ENCODE assay signal across 28 cellular contexts in the genomic region with DNA sequence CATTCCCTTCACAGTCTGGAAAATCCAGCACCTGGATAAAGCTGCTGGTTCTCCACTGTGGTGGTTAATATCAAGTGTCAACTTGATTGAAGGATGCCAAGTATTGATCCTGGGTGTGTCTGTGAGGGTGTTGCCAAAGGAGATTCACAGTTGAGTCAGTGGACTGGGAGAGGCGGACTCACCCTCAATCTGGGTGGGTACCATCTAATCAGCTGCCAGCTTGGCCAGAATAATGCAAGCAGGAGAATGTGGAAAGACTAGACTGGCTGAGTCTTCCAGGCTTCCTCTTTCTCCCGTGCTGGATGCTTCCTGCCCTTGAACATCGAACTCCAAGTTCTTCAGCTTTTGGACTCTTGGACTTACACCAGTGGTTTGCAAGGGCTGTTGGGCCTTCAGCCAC. TPM values are rescaled to one million over a fixed set of nuclear protein-coding genes. Genes with fewer than 3 reads are reported as not detected.
"Had no signal": no experiment of that assay in that cellular context is flagged by ENCODE, and none has a peak within 500 bp of the region (broad histone marks: within the 10 kb centered on the region; RNA-seq: fewer than 3 reads in every experiment).

No MANE protein-coding gene starts in this region.

- H3K27me3 ChIP-seq: ascending aorta, breast epithelium, dorsolateral prefrontal cortex, esophagus muscularis mucosa, gastroesophageal sphincter, heart right ventricle had no signal

- H3K4me1 ChIP-seq: ascending aorta, breast epithelium, esophagus muscularis mucosa, gastroesophageal sphincter had no signal

- H3K4me3 ChIP-seq: ascending aorta, breast epithelium, coronary artery, dorsolateral prefrontal cortex, esophagus muscularis mucosa, gastroesophageal sphincter, heart right ventricle had no signal

- H3K9me3 ChIP-seq: ascending aorta, breast epithelium, esophagus muscularis mucosa, gastroesophageal sphincter, heart right ventricle had no signal

- H3K36me3 ChIP-seq: ascending aorta, breast epithelium had no signal

- ATAC-seq: activated naive CD4-positive, alpha-beta T cell treated with anti-CD3 and anti-CD28 coated beads, Interleukin-2, amount 50 U/mL, for 72 hours; activated T-cell treated with anti-CD3 and anti-CD28 coated beads, Interleukin-2, amount 50 U/mL, for 72 hours; gastroesophageal sphincter; heart right ventricle had no signal

- DNase-seq: activated CD4-positive, alpha-beta memory T cell treated with anti-CD3 and anti-CD28 coated beads, Interleukin-2, amount 10 ng/mL, durations not matched to agents 7 days and 5 days; activated CD4-positive, alpha-beta T cell treated with anti-CD3 and anti-CD28 coated beads for 1 hour; activated CD4-positive, alpha-beta T cell treated with anti-CD3 and anti-CD28 coated beads for 4 hours; activated CD4-positive, alpha-beta T cell treated with anti-CD3 and anti-CD28 coated beads, Interleukin-2, amount 10 ng/mL, durations not matched to agents 7 days and 5 days; activated CD4-positive, alpha-beta T cell treated with anti-CD3 and anti-CD28 coated beads, Interleukin-2, amount 50 U/mL, for 4 hours; activated CD4-positive, CD25-positive, alpha-beta regulatory T cell; activated CD8-positive, alpha-beta memory T cell treated with anti-CD3 and anti-CD28 coated beads, Interleukin-2, amount 50 U/mL, for 48 hours; activated gamma-delta T cell; activated naive CD4-positive, alpha-beta T cell; activated naive CD4-positive, alpha-beta T cell treated with anti-CD3 and anti-CD28 coated beads, Interleukin-2, amount 10 ng/mL, durations not matched to agents 7 days and 5 days; activated naive CD8-positive, alpha-beta T cell treated with anti-CD3 and anti-CD28 coated beads, Interleukin-2, amount 10 ng/mL, durations not matched to agents 7 days and 5 days; activated T-cell treated with anti-CD3 and anti-CD28 coated beads for 4 hours; activated T-cell treated with anti-CD3 and anti-CD28 coated beads, Interleukin-2, amount 50 U/mL, for 24 hours; activated T-cell treated with anti-CD3 and anti-CD28 coated beads, Interleukin-2, amount 50 U/mL, for 72 hours; dorsolateral prefrontal cortex; effector memory CD4-positive, alpha-beta T cell; endodermal cell; erythroblast; foreskin melanocyte; heart right ventricle; T-helper 2 cell had no signal

- H3K27ac ChIP-seq: ascending aorta, breast epithelium, coronary artery, dorsolateral prefrontal cortex, esophagus muscularis mucosa, gastroesophageal sphincter, heart right ventricle had no signal

RNA-seq across cellular contexts. Expression of a gene that starts 48.4 kb away (rescaled TPM):
- total RNA-seq: glomerular endothelial cell had no signal
